Comparison of ENCODE assay signal across 13 cellular contexts in the genomic region with DNA sequence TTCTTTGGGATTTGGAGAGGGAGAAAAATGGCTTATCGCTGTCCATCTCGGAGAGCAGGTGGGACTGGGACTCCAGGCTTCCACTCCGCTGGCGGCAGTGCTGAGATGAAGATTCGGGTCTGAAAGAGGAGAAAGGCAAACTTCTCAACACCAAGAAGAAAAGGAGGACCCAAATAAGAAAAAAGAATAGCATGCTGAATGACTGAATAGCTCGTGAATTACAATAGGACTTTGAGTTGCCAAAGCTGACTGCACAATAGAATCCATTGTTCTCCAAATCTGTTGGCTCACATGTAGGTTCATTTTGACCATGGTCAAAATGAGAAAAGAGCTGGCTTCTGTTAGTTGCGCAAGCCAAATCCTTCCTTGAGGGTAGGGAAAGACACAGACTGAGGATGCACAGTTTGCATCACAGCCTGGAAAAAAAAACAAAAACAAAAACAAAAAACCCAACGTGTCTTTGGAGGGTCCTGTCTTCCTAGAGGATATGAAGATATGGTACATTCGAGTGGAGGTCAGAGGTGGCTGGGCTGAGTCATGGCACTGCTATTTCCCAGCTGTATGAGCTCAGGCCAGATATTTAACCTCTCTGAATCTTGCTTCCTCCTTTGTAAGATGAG. TPM values are rescaled to one million over a fixed set of nuclear protein-coding genes. Genes with fewer than 3 reads are reported as not detected.
DNase-seq lines count a peak whose midpoint lies in the region; ATAC-seq and TF ChIP-seq lines count a peak whose summit lies in the region.
"Had no signal": no experiment of that assay in that cellular context is flagged by ENCODE, and none has a peak within 500 bp of the region (broad histone marks: within the 10 kb centered on the region; RNA-seq: fewer than 3 reads in every experiment).

No MANE protein-coding gene starts in this region.

- H4K20me1 ChIP-seq in fibroblast of lung (ENCODE audit: control insufficient read depth, extremely low read depth, insufficient read depth, low read length): no peaks in the 10 kb centered on the region

- H3K4me3 ChIP-seq in SJSA1: no peak overlapping the region
- no peak overlapping the region for H3K4me3 ChIP-seq in fibroblast of lung (replicated peaks in 1 of 4; ENCODE audit: control extremely low read depth in 1 of 4, insufficient read depth in 1 of 4, low read depth in 3 of 4, low read length in 4 of 4)

- H3K4me2 ChIP-seq in fibroblast of lung (ENCODE audit: extremely low read depth, insufficient read depth, low read length): peak overlapping the region; percentile 55

- DNase-seq in Caki2 (ENCODE audit: low read depth) (peak; percentile 55), SJSA1 (ENCODE audit: low read depth in 1 of 2, low spot score in 2 of 2) (peak in 1 of 2 experiments; percentile 35), fibroblast of lung (ENCODE audit: low read depth in 2 of 2) (peak; percentile 64 to 74), myocyte (ENCODE audit: low read depth) (peak; percentile 28), activated gamma-delta T cell treated with Interleukin-2 at 50 U/mL for 16 hours (no peak), NCI-H510A treated with DMSO at 0.1 percent for 48 hours (lab: John Stamatoyannopoulos, UW) (no peak)
- DNase-seq: activated CD4-positive, alpha-beta T cell treated with anti-CD3 and anti-CD28 coated beads, Interleukin-2, amount 10 ng/mL, durations not matched to agents 7 days and 5 days; COR-L47; effector memory CD4-positive, alpha-beta T cell; NCI-H510A had no signal

- H3K9me3 ChIP-seq in SJSA1 (replicated peaks) (no peaks in the 10 kb centered on the region), fibroblast of lung (ENCODE audit: control insufficient read depth, insufficient read depth, low read depth, low read length) (no peaks in the 10 kb centered on the region)
- H3K9me3 ChIP-seq: neutrophil had no signal

- no peak overlapping the region for H3K9ac ChIP-seq in fibroblast of lung (ENCODE audit: insufficient read depth, low read length)

- H3K36me3 ChIP-seq in SJSA1 (no peaks in the 10 kb centered on the region), fibroblast of lung (ENCODE audit: control insufficient read depth, insufficient read depth, low read length) (no peaks in the 10 kb centered on the region)

- H3K27ac ChIP-seq in SJSA1 (peak overlapping the region; percentile 51), fibroblast of lung (ENCODE audit: insufficient read depth, low read length) (peak overlapping the region; percentile 55)

- no peak for TF ChIP-seq CTCF in fibroblast of lung (conservative IDR thresholded peaks at IDR 0.05 in 1 of 2, IDR thresholded peaks at IDR 0.05 in 1 of 2; ENCODE audit: low read depth in 1 of 2, low read length in 2 of 2)

- H3K79me2 ChIP-seq in fibroblast of lung (ENCODE audit: control insufficient read depth, insufficient read depth, low read length): no peaks in the 10 kb centered on the region

- peaks cover 20% of the 10 kb centered on the region for H3K4me1 ChIP-seq in SJSA1 (replicated peaks)
- H3K4me1 ChIP-seq in fibroblast of lung (ENCODE audit: control insufficient read depth, extremely low read depth, insufficient read depth, low read length): peaks cover 5% of the 10 kb centered on the region

- no peak overlapping the region for H2AFZ ChIP-seq in fibroblast of lung (ENCODE audit: low read length)

- in situ Hi-C loops in Caki2 (cut with HindIII; ENCODE audit: low pct_unique_long_range_greater_than_20kb, low sequenced_read_pairs): no loop called here

- no peaks in the 10 kb centered on the region for H3K27me3 ChIP-seq in SJSA1 (replicated peaks)
- no peaks in the 10 kb centered on the region for H3K27me3 ChIP-seq in fibroblast of lung (ENCODE audit: control insufficient read depth, insufficient read depth, low read length)
- H3K27me3 ChIP-seq: neutrophil had no signal

- ATAC-seq in GM18520 (IDR thresholded peaks at IDR 0.05; ENCODE audit: unreplicated experiment) (no peak), HG02884 (IDR thresholded peaks at IDR 0.05; ENCODE audit: unreplicated experiment) (no peak)

RNA-seq across cellular contexts. Expression of gene LMOD3, which starts 59.3 kb away (rescaled TPM):
- total RNA-seq in Caki2 (2014; rRNA removed; shearing (Covaris generic); ENCODE audit: low replicate concordance): not detected in 2 replicates
- not detected in 2 replicates for total RNA-seq in SJSA1 (2014; rRNA removed; shearing (Covaris generic))
- 0.51 and 4.0 TPM in 2 replicates for total RNA-seq in fibroblast of lung
- polyA plus RNA-seq in fibroblast of lung: 0.20 TPM in 2 replicates
- 0.30 and 0.42 TPM in 2 replicates for polyA plus RNA-seq in fibroblast of lung (2012)
- polyA minus RNA-seq in fibroblast of lung (ENCODE audit: low replicate concordance): not detected in 2 replicates
- 71.3 and 168 TPM in 2 replicates for total RNA-seq in myocyte
- polyA plus RNA-seq in myocyte (2012): 12.5 TPM
- total RNA-seq: activated CD4-positive, alpha-beta T cell treated with anti-CD3 and anti-CD28 coated beads, Interleukin-2, amount 10 ng/mL, durations not matched to agents 7 days and 5 days had no signal

Comparison
In these comparisons a context has a peak if more than half of its experiments do, and no peak if none do; other contexts are left out.
1. DNase-seq: peak in Caki2 (single experiment), fibroblast of lung (2 of 2) and myocyte (single experiment); none in activated gamma-delta T cell treated with Interleukin-2 at 50 U/mL for 16 hours (single experiment) and NCI-H510A treated with DMSO at 0.1 percent for 48 hours (single experiment).
2. RNA of gene LMOD3, which starts 59.3 kb away (total RNA-seq): 71.3 to 168 TPM in myocyte; 0.51 to 4.0 TPM in fibroblast of lung, not detected in Caki2 and not detected in SJSA1; every median in the first group is over 10 times any median in the second.